Comparison of ENCODE assay signal across 1 cellular context in genomic region chr7:18768256-18768655, GRCh38.
TF ChIP-seq lines count a peak whose summit lies in the region.

No MANE protein-coding gene starts in this region.

TF ChIP-seq in IMR-90, 13 proteins besides CTCF, POLR2A, EP300 and RAD21:
- TF ChIP-seq CEBPB (IDR thresholded peaks at IDR 0.05; ENCODE audit: low read depth, low read length), result 0 out of 2 replicates have a peak, but pooled peaks have one; percentile 23
- no peak for TF ChIP-seq NFE2L2 (IDR thresholded peaks at IDR 0.05; ENCODE audit: low read depth, low read length)
- no peak for TF ChIP-seq MAZ (IDR thresholded peaks at IDR 0.05; ENCODE audit: borderline replicate concordance, low read depth, low read length)
